In genomic region chr15:90213123-90213817, GRCh38 we compare ENCODE assay signal across 10 cellular contexts. TPM values are rescaled to one million over a fixed set of nuclear protein-coding genes. Genes with fewer than 3 reads are reported as not detected.
DNase-seq lines count a peak whose midpoint lies in the region; ATAC-seq and TF ChIP-seq lines count a peak whose summit lies in the region.
"Had no signal": no experiment of that assay in that cellular context is flagged by ENCODE, and none has a peak within 500 bp of the region (broad histone marks: within the 10 kb centered on the region; RNA-seq: fewer than 3 reads in every experiment).

No MANE protein-coding gene starts in this region.

- no peak overlapping the region for H3K4me3 Mint-ChIP-seq in activated T-cell treated with anti-CD3 and anti-CD28 coated beads, Interleukin-2, amount 50 U/mL, for 24 hours
- no peak overlapping the region for H3K4me3 Mint-ChIP-seq in activated T-cell treated with anti-CD3 and anti-CD28 coated beads, Interleukin-2, amount 50 U/mL, for 4 hours
- no peak overlapping the region for H3K4me3 Mint-ChIP-seq in WTC11

- no peak for ATAC-seq in activated T-cell treated with anti-CD3 and anti-CD28 coated beads, Interleukin-2, amount 50 U/mL, for 4 hours
- ATAC-seq in WTC11 (no peak), left lobe of liver (peak; percentile 77), GM19397 (IDR thresholded peaks at IDR 0.05; ENCODE audit: unreplicated experiment) (no peak), GM18519 (IDR thresholded peaks at IDR 0.05; ENCODE audit: low FRiP score, unreplicated experiment) (no peak)

- H3K4me3 ChIP-seq in thymus (ENCODE audit: low read length): no peak overlapping the region
- H3K4me3 ChIP-seq: dorsolateral prefrontal cortex had no signal

- H3K27ac ChIP-seq in thymus (ENCODE audit: low read depth): peak overlapping the region; percentile 55

- no peaks in the 10 kb centered on the region for H3K9me3 Mint-ChIP-seq in activated T-cell treated with anti-CD3 and anti-CD28 coated beads, Interleukin-2, amount 50 U/mL, for 24 hours
- H3K9me3 Mint-ChIP-seq in activated T-cell treated with anti-CD3 and anti-CD28 coated beads, Interleukin-2, amount 50 U/mL, for 4 hours: no peaks in the 10 kb centered on the region
- H3K9me3 Mint-ChIP-seq in WTC11: no peaks in the 10 kb centered on the region

- H3K27ac Mint-ChIP-seq in activated T-cell treated with anti-CD3 and anti-CD28 coated beads, Interleukin-2, amount 50 U/mL, for 24 hours: peak overlapping the region; percentile 20
- peak overlapping the region; percentile 90 for H3K27ac Mint-ChIP-seq in WTC11

- CTCF ChIA-PET in WTC11 (lab: Charles Lee): interaction anchor here (0.7 to 6.5 kb wide), 8 partner anchors 8 to 168 kb away, joined by 3 to 62 read pairs (median 11); partner anchors contain the start of genes IDH2 and SEMA4B

- H3K36me3 Mint-ChIP-seq in activated T-cell treated with anti-CD3 and anti-CD28 coated beads, Interleukin-2, amount 50 U/mL, for 24 hours (ENCODE audit: low read depth): peaks cover 5% of the 10 kb centered on the region
- H3K36me3 Mint-ChIP-seq in activated T-cell treated with anti-CD3 and anti-CD28 coated beads, Interleukin-2, amount 50 U/mL, for 4 hours (ENCODE audit: insufficient read depth): peaks cover 11% of the 10 kb centered on the region
- H3K36me3 Mint-ChIP-seq in WTC11: peaks cover 4% of the 10 kb centered on the region; the same call in 1 of the 2 replicates

- no peaks in the 10 kb centered on the region for H3K27me3 Mint-ChIP-seq in activated T-cell treated with anti-CD3 and anti-CD28 coated beads, Interleukin-2, amount 50 U/mL, for 24 hours
- no peaks in the 10 kb centered on the region for H3K27me3 Mint-ChIP-seq in activated T-cell treated with anti-CD3 and anti-CD28 coated beads, Interleukin-2, amount 50 U/mL, for 4 hours (ENCODE audit: low read depth)
- H3K27me3 Mint-ChIP-seq in WTC11 (ENCODE audit: low read depth): no peaks in the 10 kb centered on the region

- H3K36me3 ChIP-seq in thymus (ENCODE audit: control insufficient read depth, insufficient read depth): peaks cover 24% of the 10 kb centered on the region

- H3K27me3 ChIP-seq in thymus (ENCODE audit: control insufficient read depth, insufficient read depth): no peaks in the 10 kb centered on the region
- H3K27me3 ChIP-seq: dorsolateral prefrontal cortex had no signal

- POLR2A ChIA-PET in WTC11 (lab: Charles Lee): interaction anchor here (0.6 kb wide), 1 partner anchor 61 kb away, joined by 3 read pairs; no protein-coding TSS in a partner anchor

- in situ Hi-C loops in ACHN (cut with HindIII; ENCODE audit: low pct_ligation_motif_present, low pct_unique_long_range_greater_than_20kb, low sequenced_read_pairs): no loop called here

- WGBS in thymus: 88% methylated on average over 12 of the region's 12 CpGs

- no peaks in the 10 kb centered on the region for H3K4me1 ChIP-seq in thymus (ENCODE audit: control insufficient read depth, insufficient read depth, low read length)

- H3K9me3 ChIP-seq in thymus (ENCODE audit: control insufficient read depth): no peaks in the 10 kb centered on the region

- no peak for TF ChIP-seq CTCF in WTC11 (IDR thresholded peaks at IDR 0.05)

- no peak for DNase-seq in activated T-cell treated with anti-CD3 and anti-CD28 coated beads, Interleukin-2, amount 50 U/mL, for 24 hours
- DNase-seq in activated T-cell treated with anti-CD3 and anti-CD28 coated beads, Interleukin-2, amount 50 U/mL, for 4 hours: no peak
- DNase-seq in WTC11 (ENCODE audit: low spot score): no peak
- DNase-seq in left lobe of liver (ENCODE audit: low spot score): peak; percentile 67
- no peak for DNase-seq in ACHN
- DNase-seq: activated T-cell treated with anti-CD3 and anti-CD28 coated beads, Interleukin-2, amount 50 U/mL, for 1 hour had no signal

- H3K4me1 Mint-ChIP-seq in activated T-cell treated with anti-CD3 and anti-CD28 coated beads, Interleukin-2, amount 50 U/mL, for 24 hours (ENCODE audit: low read depth): peaks cover 32% of the 10 kb centered on the region
- peaks cover 36% of the 10 kb centered on the region for H3K4me1 Mint-ChIP-seq in activated T-cell treated with anti-CD3 and anti-CD28 coated beads, Interleukin-2, amount 50 U/mL, for 4 hours (ENCODE audit: low read depth)
- peaks cover 12% of the 10 kb centered on the region for H3K4me1 Mint-ChIP-seq in WTC11

TF ChIP-seq in WTC11, 78 proteins besides CTCF, POLR2A, EP300 and RAD21 (continues in another document):
- TF ChIP-seq ZNF423 (CRISPR knock-in tag; IDR thresholded peaks at IDR 0.05) (no peak), SMAD4 (CRISPR knock-in tag; IDR thresholded peaks at IDR 0.05) (no peak), SOX15 (CRISPR knock-in tag; IDR thresholded peaks at IDR 0.05) (no peak), ZNF425 (CRISPR knock-in tag; conservative IDR thresholded peaks at IDR 0.05) (no peak), ZNF138 (CRISPR knock-in tag; conservative IDR thresholded peaks at IDR 0.05) (no peak), ZNF512 (CRISPR knock-in tag; IDR thresholded peaks at IDR 0.05; ENCODE audit: borderline replicate concordance) (no peak), FOXJ3 (CRISPR knock-in tag; IDR thresholded peaks at IDR 0.05; ENCODE audit: borderline replicate concordance) (no peak)
- TF ChIP-seq, protein P1, sequence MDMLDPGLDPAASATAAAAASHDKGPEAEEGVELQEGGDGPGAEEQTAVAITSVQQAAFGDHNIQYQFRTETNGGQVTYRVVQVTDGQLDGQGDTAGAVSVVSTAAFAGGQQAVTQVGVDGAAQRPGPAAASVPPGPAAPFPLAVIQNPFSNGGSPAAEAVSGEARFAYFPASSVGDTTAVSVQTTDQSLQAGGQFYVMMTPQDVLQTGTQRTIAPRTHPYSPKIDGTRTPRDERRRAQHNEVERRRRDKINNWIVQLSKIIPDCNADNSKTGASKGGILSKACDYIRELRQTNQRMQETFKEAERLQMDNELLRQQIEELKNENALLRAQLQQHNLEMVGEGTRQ (CRISPR knock-in tag; IDR thresholded peaks at IDR 0.05): no peak

RNA-seq across cellular contexts. Expression of gene SEMA4B, which starts 12.1 kb away (rescaled TPM):
- total RNA-seq in activated T-cell treated with anti-CD3 and anti-CD28 coated beads, Interleukin-2, amount 50 U/mL, for 4 hours: 1 to 10 TPM; 4.7 to 8.2 (median 7.7) TPM
- 50.1 to 53.3 TPM (median 50.2 TPM) in 3 replicates for total RNA-seq in WTC11 (2021)
- total RNA-seq in left lobe of liver: 23.7 TPM
- polyA plus RNA-seq in thymus: 32.8 TPM

RNA-seq across cellular contexts. Expression of gene CIB1, which starts 20.5 kb away (rescaled TPM):
- 100 to 1,000 TPM; 130 to 158 (median 151) TPM for total RNA-seq in activated T-cell treated with anti-CD3 and anti-CD28 coated beads, Interleukin-2, amount 50 U/mL, for 4 hours
- total RNA-seq in WTC11 (2021) (26.1 to 29.6 TPM (median 26.9 TPM) in 3 replicates), left lobe of liver (44.1 TPM)
- 169 TPM for polyA plus RNA-seq in thymus

RNA-seq across cellular contexts. Expression of gene GDPGP1, which starts 20.7 kb away (rescaled TPM):
- 10 to 100 TPM; 11.4 to 12.9 (median 11.9) TPM for total RNA-seq in activated T-cell treated with anti-CD3 and anti-CD28 coated beads, Interleukin-2, amount 50 U/mL, for 4 hours
- total RNA-seq in WTC11 (2021) (2.6 to 6.7 TPM (median 5.3 TPM) in 3 replicates), left lobe of liver (5.6 TPM)
- 5.0 TPM for polyA plus RNA-seq in thymus

RNA-seq across cellular contexts. Expression of gene TTLL13, which starts 36.1 kb away (rescaled TPM):
- total RNA-seq in activated T-cell treated with anti-CD3 and anti-CD28 coated beads, Interleukin-2, amount 50 U/mL, for 4 hours: under 1 TPM in 2 of 3 donors, not detected in 1; 0.19 to 0.95 TPM
- total RNA-seq in WTC11 (2021) (0.18 to 0.76 TPM (median 0.48 TPM) in 3 replicates), left lobe of liver (0.15 TPM)
- 0.32 TPM for polyA plus RNA-seq in thymus

RNA-seq across cellular contexts. Expression of gene NGRN, which starts 52.2 kb away (rescaled TPM):
- total RNA-seq in activated T-cell treated with anti-CD3 and anti-CD28 coated beads, Interleukin-2, amount 50 U/mL, for 4 hours: 10 to 100 TPM; 36.9 to 38.0 (median 37.1) TPM
- total RNA-seq in WTC11 (2021) (77.8 to 88.5 TPM (median 88.1 TPM) in 3 replicates), left lobe of liver (26.7 TPM)
- polyA plus RNA-seq in thymus: 55.4 TPM
